Comparison of ENCODE assay signal across 16 cellular contexts in the genomic region with DNA sequence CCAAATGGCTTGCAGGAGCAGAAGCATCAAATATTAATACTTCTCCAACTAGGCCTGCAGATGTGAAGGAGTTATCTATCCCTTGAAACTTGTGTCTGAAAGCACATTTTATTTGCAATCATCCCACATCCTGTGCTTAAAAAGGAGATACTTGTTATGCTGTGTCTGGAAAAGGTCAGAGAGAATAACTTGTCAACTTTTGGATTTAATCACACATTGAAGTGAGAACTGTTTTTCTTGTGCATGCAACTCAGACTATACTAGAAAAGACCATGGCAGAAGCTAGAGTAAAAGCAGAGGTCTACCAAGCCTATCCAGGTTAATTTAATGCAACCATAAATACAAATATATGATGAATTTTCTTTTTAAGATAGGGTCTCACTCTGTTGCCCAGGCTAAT.
DNase-seq lines count a peak whose midpoint lies in the region; ATAC-seq lines count a peak whose summit lies in the region.
"Had no signal": no experiment of that assay in that cellular context is flagged by ENCODE, and none has a peak within 500 bp of the region (broad histone marks: within the 10 kb centered on the region; RNA-seq: fewer than 3 reads in every experiment).

No MANE protein-coding gene starts in this region.

- H3K36me3 ChIP-seq in mesenchymal stem cell (ENCODE audit: control insufficient read depth in 1 of 2, insufficient read depth in 2 of 2, low read depth in 1 of 2, low read length in 2 of 2): no peaks in the 10 kb centered on the region
- H3K36me3 ChIP-seq: HAP-1 had no signal

- H3K27ac ChIP-seq in mesenchymal stem cell (ENCODE audit: low read length, poor library complexity, severe bottlenecking): no peak overlapping the region
- H3K27ac ChIP-seq: 22Rv1, HL-60 had no signal

- H3K4me1 ChIP-seq in mesenchymal stem cell (ENCODE audit: control insufficient read depth, insufficient read depth, low read depth, low read length): no peaks in the 10 kb centered on the region

- no peak overlapping the region for H3K4me3 Mint-ChIP-seq in activated CD4-positive, alpha-beta T cell treated with anti-CD3 and anti-CD28 coated beads for 36 hours
- no peak overlapping the region for H3K4me3 Mint-ChIP-seq in stimulated activated naive CD8-positive, alpha-beta T cell treated with anti-CD3 and anti-CD28 coated beads, Interleukin-15, Interleukin-2, amounts not matched to agents 100 ng/mL and 50 ng/mL, for 24 hours
- H3K4me3 Mint-ChIP-seq: CD14-positive monocyte; CD8-positive, alpha-beta T cell had no signal

- H2AK5ac ChIP-seq in mesenchymal stem cell (ENCODE audit: low read length, severe bottlenecking): no peak overlapping the region

- no peak overlapping the region for H2BK120ac ChIP-seq in mesenchymal stem cell (ENCODE audit: low read depth, low read length)

- H2AFZ ChIP-seq in mesenchymal stem cell (ENCODE audit: low read depth, low read length): no peak overlapping the region

- no peak overlapping the region for H2BK15ac ChIP-seq in mesenchymal stem cell (ENCODE audit: low read depth, poor library complexity, severe bottlenecking)

- no peaks in the 10 kb centered on the region for H3K36me3 Mint-ChIP-seq in activated CD4-positive, alpha-beta T cell treated with anti-CD3 and anti-CD28 coated beads for 36 hours (ENCODE audit: low read depth)
- H3K36me3 Mint-ChIP-seq in stimulated activated naive CD8-positive, alpha-beta T cell treated with anti-CD3 and anti-CD28 coated beads, Interleukin-15, Interleukin-2, amounts not matched to agents 100 ng/mL and 50 ng/mL, for 24 hours (ENCODE audit: low read depth): no peaks in the 10 kb centered on the region
- H3K36me3 Mint-ChIP-seq: CD8-positive, alpha-beta T cell had no signal

- no peak overlapping the region for H3K4ac ChIP-seq in mesenchymal stem cell (ENCODE audit: low read depth in 1 of 2, low read length in 2 of 2)

- H3K27ac Mint-ChIP-seq in activated CD4-positive, alpha-beta T cell treated with anti-CD3 and anti-CD28 coated beads for 36 hours: no peak overlapping the region
- peak overlapping the region; percentile 0 for H3K27ac Mint-ChIP-seq in stimulated activated naive CD8-positive, alpha-beta T cell treated with anti-CD3 and anti-CD28 coated beads, Interleukin-15, Interleukin-2, amounts not matched to agents 100 ng/mL and 50 ng/mL, for 24 hours
- H3K27ac Mint-ChIP-seq: CD14-positive monocyte; CD8-positive, alpha-beta T cell had no signal

- peaks cover 11% of the 10 kb centered on the region for H3K4me1 Mint-ChIP-seq in activated CD4-positive, alpha-beta T cell treated with anti-CD3 and anti-CD28 coated beads for 36 hours
- peaks cover 23% of the 10 kb centered on the region for H3K4me1 Mint-ChIP-seq in stimulated activated naive CD8-positive, alpha-beta T cell treated with anti-CD3 and anti-CD28 coated beads, Interleukin-15, Interleukin-2, amounts not matched to agents 100 ng/mL and 50 ng/mL, for 24 hours (ENCODE audit: low read depth)

- H3K27me3 ChIP-seq in mesenchymal stem cell (ENCODE audit: control insufficient read depth in 1 of 2, insufficient read depth in 1 of 2, low read length in 2 of 2): no peaks in the 10 kb centered on the region

- no peak overlapping the region for H2BK5ac ChIP-seq in mesenchymal stem cell (ENCODE audit: low read depth, low read length, poor library complexity, severe bottlenecking)

- peak; percentile 36 for ATAC-seq in activated CD4-positive, alpha-beta T cell treated with anti-CD3 and anti-CD28 coated beads for 36 hours
- ATAC-seq in stimulated activated naive CD8-positive, alpha-beta T cell treated with anti-CD3 and anti-CD28 coated beads, Interleukin-15, Interleukin-2, amounts not matched to agents 100 U/mL and 50 U/mL, for 24 hours: no peak
- no peak for ATAC-seq in GM18873 (IDR thresholded peaks at IDR 0.05; ENCODE audit: low FRiP score, unreplicated experiment)
- ATAC-seq: CD8-positive, alpha-beta T cell had no signal

- no peak overlapping the region for H3K18ac ChIP-seq in mesenchymal stem cell (ENCODE audit: low read depth in 1 of 2, low read length in 2 of 2)

- CTCF ChIA-PET in activated CD4-positive, alpha-beta T cell treated with anti-CD3 and anti-CD28 coated beads for 36 hours (lab: Charles Lee): interaction anchor here (0.6 kb wide), 1 partner anchor 95 kb away, joined by 3 read pairs; no protein-coding TSS in a partner anchor

- no peaks in the 10 kb centered on the region for H3K9me3 Mint-ChIP-seq in activated CD4-positive, alpha-beta T cell treated with anti-CD3 and anti-CD28 coated beads for 36 hours (ENCODE audit: low read depth)
- H3K9me3 Mint-ChIP-seq in stimulated activated naive CD8-positive, alpha-beta T cell treated with anti-CD3 and anti-CD28 coated beads, Interleukin-15, Interleukin-2, amounts not matched to agents 100 ng/mL and 50 ng/mL, for 24 hours: no peaks in the 10 kb centered on the region
- H3K9me3 Mint-ChIP-seq: CD8-positive, alpha-beta T cell had no signal

- no peaks in the 10 kb centered on the region for H3K27me3 Mint-ChIP-seq in activated CD4-positive, alpha-beta T cell treated with anti-CD3 and anti-CD28 coated beads for 36 hours
- no peaks in the 10 kb centered on the region for H3K27me3 Mint-ChIP-seq in stimulated activated naive CD8-positive, alpha-beta T cell treated with anti-CD3 and anti-CD28 coated beads, Interleukin-15, Interleukin-2, amounts not matched to agents 100 ng/mL and 50 ng/mL, for 24 hours

- H3K4me2 ChIP-seq in mesenchymal stem cell (ENCODE audit: low read length, poor library complexity, severe bottlenecking): no peak overlapping the region

- H3K9ac ChIP-seq in mesenchymal stem cell (ENCODE audit: low read length): no peak overlapping the region

- no peak overlapping the region for H3K14ac ChIP-seq in mesenchymal stem cell (ENCODE audit: low read length in 2 of 2)

- no peak overlapping the region for H3K23ac ChIP-seq in mesenchymal stem cell (ENCODE audit: low read length in 2 of 2)

- H3K79me1 ChIP-seq in mesenchymal stem cell (replicated peaks; ENCODE audit: low read length, poor library complexity, severe bottlenecking): no peaks in the 10 kb centered on the region

- H2BK12ac ChIP-seq in mesenchymal stem cell (ENCODE audit: low read length in 2 of 2): no peak overlapping the region

- no peaks in the 10 kb centered on the region for H3K9me3 ChIP-seq in mesenchymal stem cell (ENCODE audit: control insufficient read depth, low read length)
- H3K9me3 ChIP-seq: HAP-1 had no signal

- POLR2A ChIA-PET in activated CD4-positive, alpha-beta T cell treated with anti-CD3 and anti-CD28 coated beads for 36 hours (lab: Charles Lee): no interaction called here

- no peak overlapping the region for H4K91ac ChIP-seq in mesenchymal stem cell (ENCODE audit: low read length)

- H4K8ac ChIP-seq in mesenchymal stem cell (ENCODE audit: low read length): no peak overlapping the region

- no peak for DNase-seq in activated CD4-positive, alpha-beta T cell treated with anti-CD3 and anti-CD28 coated beads for 36 hours
- no peak for DNase-seq in activated CD4-positive, alpha-beta T cell treated with anti-CD3 and anti-CD28 coated beads for 4 hours
- no peak for DNase-seq in stimulated activated naive CD8-positive, alpha-beta T cell treated with anti-CD3 and anti-CD28 coated beads, Interleukin-15, Interleukin-2, amounts not matched to agents 100 U/mL and 50 U/mL, for 24 hours
- DNase-seq in mesenchymal stem cell (peak; percentile 17), superior temporal gyrus (ENCODE audit: extremely low spot score) (no peak)
- no peak for DNase-seq in NK-92 treated with Interleukin-12 subunit alpha and Interleukin-12 subunit beta, amount 100 ng/mL, for 24 hours (lab: John Stamatoyannopoulos, UW)
- DNase-seq: CD8-positive, alpha-beta T cell; COR-L47; DND-41; GDM1 had no signal

- intact Hi-C loops in activated CD4-positive, alpha-beta T cell treated with anti-CD3 and anti-CD28 coated beads for 36 hours (cut with DNase I, micrococcal nuclease): no loop called here

- no peak overlapping the region for H3K4me3 ChIP-seq in mesenchymal stem cell (ENCODE audit: insufficient read depth in 1 of 2, low read depth in 1 of 2, low read length in 2 of 2)
- H3K4me3 ChIP-seq: HAP-1 had no signal
